In the genomic region with DNA sequence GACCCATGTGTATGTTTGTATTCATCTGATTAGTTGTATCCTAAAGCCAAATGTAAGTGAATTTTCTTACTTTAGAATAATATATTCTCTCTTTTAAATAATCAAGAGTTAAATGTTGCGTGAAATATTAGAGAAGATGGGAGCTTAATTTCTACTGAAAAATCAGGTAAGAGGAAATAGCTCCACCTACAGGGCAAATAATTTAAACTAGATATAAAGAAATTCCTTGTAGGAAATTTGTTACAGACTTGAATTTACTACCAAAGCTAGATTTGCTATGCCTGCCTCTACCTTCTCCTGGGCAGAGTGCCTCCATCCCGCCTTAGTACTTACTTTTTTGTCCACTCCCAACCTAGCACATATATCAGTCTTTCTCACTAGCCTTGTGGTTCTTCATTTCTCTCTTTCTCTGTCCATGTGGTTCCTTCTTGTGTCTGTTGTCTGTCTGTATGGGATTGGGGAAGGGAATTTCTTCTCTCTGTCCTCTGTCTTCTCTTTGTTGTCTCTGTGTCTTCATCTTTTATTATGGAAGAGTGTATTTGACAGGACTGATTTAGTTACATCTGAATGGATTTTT, we compare ENCODE assay signal across 1 cellular context.
TF ChIP-seq lines count a peak whose summit lies in the region.

No MANE protein-coding gene starts in this region.

TF ChIP-seq in GM23338, 12 proteins besides CTCF, POLR2A, EP300 and RAD21 (continued from another document):
- TF ChIP-seq, protein P1, sequence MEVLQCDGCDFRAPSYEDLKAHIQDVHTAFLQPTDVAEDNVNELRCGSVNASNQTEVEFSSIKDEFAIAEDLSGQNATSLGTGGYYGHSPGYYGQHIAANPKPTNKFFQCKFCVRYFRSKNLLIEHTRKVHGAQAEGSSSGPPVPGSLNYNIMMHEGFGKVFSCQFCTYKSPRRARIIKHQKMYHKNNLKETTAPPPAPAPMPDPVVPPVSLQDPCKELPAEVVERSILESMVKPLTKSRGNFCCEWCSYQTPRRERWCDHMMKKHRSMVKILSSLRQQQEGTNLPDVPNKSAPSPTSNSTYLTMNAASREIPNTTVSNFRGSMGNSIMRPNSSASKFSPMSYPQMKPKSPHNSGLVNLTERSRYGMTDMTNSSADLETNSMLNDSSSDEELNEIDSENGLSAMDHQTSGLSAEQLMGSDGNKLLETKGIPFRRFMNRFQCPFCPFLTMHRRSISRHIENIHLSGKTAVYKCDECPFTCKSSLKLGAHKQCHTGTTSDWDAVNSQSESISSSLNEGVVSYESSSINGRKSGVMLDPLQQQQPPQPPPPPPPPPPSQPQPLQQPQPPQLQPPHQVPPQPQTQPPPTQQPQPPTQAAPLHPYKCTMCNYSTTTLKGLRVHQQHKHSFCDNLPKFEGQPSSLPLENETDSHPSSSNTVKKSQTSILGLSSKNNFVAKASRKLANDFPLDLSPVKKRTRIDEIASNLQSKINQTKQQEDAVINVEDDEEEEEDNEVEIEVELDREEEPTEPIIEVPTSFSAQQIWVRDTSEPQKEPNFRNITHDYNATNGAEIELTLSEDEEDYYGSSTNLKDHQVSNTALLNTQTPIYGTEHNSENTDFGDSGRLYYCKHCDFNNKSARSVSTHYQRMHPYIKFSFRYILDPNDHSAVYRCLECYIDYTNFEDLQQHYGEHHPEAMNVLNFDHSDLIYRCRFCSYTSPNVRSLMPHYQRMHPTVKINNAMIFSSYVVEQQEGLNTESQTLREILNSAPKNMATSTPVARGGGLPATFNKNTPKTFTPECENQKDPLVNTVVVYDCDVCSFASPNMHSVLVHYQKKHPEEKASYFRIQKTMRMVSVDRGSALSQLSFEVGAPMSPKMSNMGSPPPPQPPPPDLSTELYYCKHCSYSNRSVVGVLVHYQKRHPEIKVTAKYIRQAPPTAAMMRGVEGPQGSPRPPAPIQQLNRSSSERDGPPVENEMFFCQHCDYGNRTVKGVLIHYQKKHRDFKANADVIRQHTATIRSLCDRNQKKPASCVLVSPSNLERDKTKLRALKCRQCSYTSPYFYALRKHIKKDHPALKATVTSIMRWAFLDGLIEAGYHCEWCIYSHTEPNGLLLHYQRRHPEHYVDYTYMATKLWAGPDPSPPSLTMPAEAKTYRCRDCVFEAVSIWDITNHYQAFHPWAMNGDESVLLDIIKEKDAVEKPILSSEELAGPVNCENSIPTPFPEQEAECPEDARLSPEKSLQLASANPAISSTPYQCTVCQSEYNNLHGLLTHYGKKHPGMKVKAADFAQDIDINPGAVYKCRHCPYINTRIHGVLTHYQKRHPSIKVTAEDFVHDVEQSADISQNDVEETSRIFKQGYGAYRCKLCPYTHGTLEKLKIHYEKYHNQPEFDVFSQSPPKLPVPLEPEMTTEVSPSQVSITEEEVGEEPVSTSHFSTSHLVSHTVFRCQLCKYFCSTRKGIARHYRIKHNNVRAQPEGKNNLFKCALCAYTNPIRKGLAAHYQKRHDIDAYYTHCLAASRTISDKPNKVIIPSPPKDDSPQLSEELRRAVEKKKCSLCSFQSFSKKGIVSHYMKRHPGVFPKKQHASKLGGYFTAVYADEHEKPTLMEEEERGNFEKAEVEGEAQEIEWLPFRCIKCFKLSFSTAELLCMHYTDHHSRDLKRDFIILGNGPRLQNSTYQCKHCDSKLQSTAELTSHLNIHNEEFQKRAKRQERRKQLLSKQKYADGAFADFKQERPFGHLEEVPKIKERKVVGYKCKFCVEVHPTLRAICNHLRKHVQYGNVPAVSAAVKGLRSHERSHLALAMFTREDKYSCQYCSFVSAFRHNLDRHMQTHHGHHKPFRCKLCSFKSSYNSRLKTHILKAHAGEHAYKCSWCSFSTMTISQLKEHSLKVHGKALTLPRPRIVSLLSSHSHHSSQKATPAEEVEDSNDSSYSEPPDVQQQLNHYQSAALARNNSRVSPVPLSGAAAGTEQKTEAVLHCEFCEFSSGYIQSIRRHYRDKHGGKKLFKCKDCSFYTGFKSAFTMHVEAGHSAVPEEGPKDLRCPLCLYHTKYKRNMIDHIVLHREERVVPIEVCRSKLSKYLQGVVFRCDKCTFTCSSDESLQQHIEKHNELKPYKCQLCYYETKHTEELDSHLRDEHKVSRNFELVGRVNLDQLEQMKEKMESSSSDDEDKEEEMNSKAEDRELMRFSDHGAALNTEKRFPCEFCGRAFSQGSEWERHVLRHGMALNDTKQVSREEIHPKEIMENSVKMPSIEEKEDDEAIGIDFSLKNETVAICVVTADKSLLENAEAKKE (CRISPR knock-in tag; IDR thresholded peaks at IDR 0.05), result no peak
- TF ChIP-seq, protein P2, sequence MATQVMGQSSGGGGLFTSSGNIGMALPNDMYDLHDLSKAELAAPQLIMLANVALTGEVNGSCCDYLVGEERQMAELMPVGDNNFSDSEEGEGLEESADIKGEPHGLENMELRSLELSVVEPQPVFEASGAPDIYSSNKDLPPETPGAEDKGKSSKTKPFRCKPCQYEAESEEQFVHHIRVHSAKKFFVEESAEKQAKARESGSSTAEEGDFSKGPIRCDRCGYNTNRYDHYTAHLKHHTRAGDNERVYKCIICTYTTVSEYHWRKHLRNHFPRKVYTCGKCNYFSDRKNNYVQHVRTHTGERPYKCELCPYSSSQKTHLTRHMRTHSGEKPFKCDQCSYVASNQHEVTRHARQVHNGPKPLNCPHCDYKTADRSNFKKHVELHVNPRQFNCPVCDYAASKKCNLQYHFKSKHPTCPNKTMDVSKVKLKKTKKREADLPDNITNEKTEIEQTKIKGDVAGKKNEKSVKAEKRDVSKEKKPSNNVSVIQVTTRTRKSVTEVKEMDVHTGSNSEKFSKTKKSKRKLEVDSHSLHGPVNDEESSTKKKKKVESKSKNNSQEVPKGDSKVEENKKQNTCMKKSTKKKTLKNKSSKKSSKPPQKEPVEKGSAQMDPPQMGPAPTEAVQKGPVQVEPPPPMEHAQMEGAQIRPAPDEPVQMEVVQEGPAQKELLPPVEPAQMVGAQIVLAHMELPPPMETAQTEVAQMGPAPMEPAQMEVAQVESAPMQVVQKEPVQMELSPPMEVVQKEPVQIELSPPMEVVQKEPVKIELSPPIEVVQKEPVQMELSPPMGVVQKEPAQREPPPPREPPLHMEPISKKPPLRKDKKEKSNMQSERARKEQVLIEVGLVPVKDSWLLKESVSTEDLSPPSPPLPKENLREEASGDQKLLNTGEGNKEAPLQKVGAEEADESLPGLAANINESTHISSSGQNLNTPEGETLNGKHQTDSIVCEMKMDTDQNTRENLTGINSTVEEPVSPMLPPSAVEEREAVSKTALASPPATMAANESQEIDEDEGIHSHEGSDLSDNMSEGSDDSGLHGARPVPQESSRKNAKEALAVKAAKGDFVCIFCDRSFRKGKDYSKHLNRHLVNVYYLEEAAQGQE (IDR thresholded peaks at IDR 0.05; ENCODE audit: unreplicated experiment), result no peak
- TF ChIP-seq ZNF114 (CRISPR knock-in tag; IDR thresholded peaks at IDR 0.05) (no peak), EZH2 (IDR thresholded peaks at IDR 0.05; ENCODE audit: low read depth, unreplicated experiment) (no peak), ZNF331 (CRISPR knock-in tag; IDR thresholded peaks at IDR 0.05; ENCODE audit: low read depth) (no peak), STAT1 (IDR thresholded peaks at IDR 0.05; ENCODE audit: unreplicated experiment) (no peak), CREB1 (CRISPR knock-in tag; IDR thresholded peaks at IDR 0.05; ENCODE audit: low read depth) (no peak), ETS1 (IDR thresholded peaks at IDR 0.05) (no peak), JUNB (IDR thresholded peaks at IDR 0.05; ENCODE audit: unreplicated experiment) (no peak), EZH2phosphoT487 (IDR thresholded peaks at IDR 0.05; ENCODE audit: unreplicated experiment) (no peak)
